In the genomic region with DNA sequence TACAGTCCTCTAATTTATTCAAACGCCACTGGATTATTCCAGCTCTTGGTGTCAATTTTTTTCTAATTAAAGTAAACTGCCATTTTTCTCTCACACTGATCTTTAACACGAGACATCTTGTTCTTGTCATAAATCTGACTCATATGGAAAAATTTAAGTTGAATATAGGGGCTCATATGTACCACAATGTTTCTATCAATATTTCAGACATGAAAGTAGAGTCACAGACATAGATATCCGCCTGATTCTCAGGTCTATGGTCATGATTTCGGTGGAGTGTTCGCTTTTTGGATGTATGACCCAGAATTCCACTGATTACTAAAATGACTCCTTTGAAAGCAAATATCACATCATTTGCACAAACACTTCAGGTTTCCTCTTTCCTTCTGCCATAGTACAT, we compare ENCODE assay signal across 20 cellular contexts.
DNase-seq lines count a peak whose midpoint lies in the region; ATAC-seq and TF ChIP-seq lines count a peak whose summit lies in the region.
"Had no signal": no experiment of that assay in that cellular context is flagged by ENCODE, and none has a peak within 500 bp of the region (broad histone marks: within the 10 kb centered on the region; RNA-seq: fewer than 3 reads in every experiment).

No MANE protein-coding gene starts in this region.

- H3K27me3 ChIP-seq in CD8-positive, alpha-beta T cell (ENCODE audit: insufficient read depth, low read length), result no peaks in the 10 kb centered on the region
- no peaks in the 10 kb centered on the region for H3K27me3 ChIP-seq in prostate gland (replicated peaks; ENCODE audit: insufficient read depth)
- H3K27me3 ChIP-seq: ovary, spleen had no signal

- CTCF ChIA-PET in CD8-positive, alpha-beta T cell (lab: Charles Lee), result no interaction called here

- H3K36me3 ChIP-seq in CD8-positive, alpha-beta T cell (ENCODE audit: insufficient read depth, low read length), result peaks cover 26% of the 10 kb centered on the region
- H3K36me3 ChIP-seq in prostate gland, result no peaks in the 10 kb centered on the region
- H3K36me3 ChIP-seq: ovary had no signal

- peaks cover 87% of the 10 kb centered on the region for H3K4me1 Mint-ChIP-seq in CD8-positive, alpha-beta T cell (ENCODE audit: low read depth)
- H3K4me1 Mint-ChIP-seq in dendritic cell treated with granulocyte-macrophage colony-stimulating factor and Interleukin-4, amounts not matched to agents 40 ng/mL and 50 ng/mL, for 4 days (ENCODE audit: low read depth), result peaks cover 51% of the 10 kb centered on the region

- WGBS in prostate gland, result 86% methylated on average over 5 of the region's 5 CpGs

- no peaks in the 10 kb centered on the region for H3K9me3 ChIP-seq in CD8-positive, alpha-beta T cell (ENCODE audit: low read length)
- H3K9me3 ChIP-seq in prostate gland, result no peaks in the 10 kb centered on the region
- H3K9me3 ChIP-seq: ovary, spleen had no signal

- peaks cover 86% of the 10 kb centered on the region for H3K36me3 Mint-ChIP-seq in CD8-positive, alpha-beta T cell
- H3K36me3 Mint-ChIP-seq in dendritic cell treated with granulocyte-macrophage colony-stimulating factor and Interleukin-4, amounts not matched to agents 40 ng/mL and 50 ng/mL, for 4 days (ENCODE audit: low read depth), result peaks cover 40% of the 10 kb centered on the region

- peak; percentile 78 to 84 for ATAC-seq in activated CD4-positive, CD25-positive, alpha-beta regulatory T cell treated with anti-CD3 and anti-CD28 coated beads, Interleukin-2, amount 50 U/mL, for 24 hours
- ATAC-seq in CD8-positive, alpha-beta T cell, result no peak
- no peak for ATAC-seq in GM21529 (IDR thresholded peaks at IDR 0.05; ENCODE audit: unreplicated experiment)
- ATAC-seq in HG03457 (IDR thresholded peaks at IDR 0.05; ENCODE audit: unreplicated experiment), result no peak
- no peak for ATAC-seq in GM19463 (IDR thresholded peaks at IDR 0.05; ENCODE audit: unreplicated experiment)

- H3K9me3 Mint-ChIP-seq in CD8-positive, alpha-beta T cell, result no peaks in the 10 kb centered on the region
- H3K9me3 Mint-ChIP-seq in dendritic cell treated with granulocyte-macrophage colony-stimulating factor and Interleukin-4, amounts not matched to agents 40 ng/mL and 50 ng/mL, for 4 days, result no peaks in the 10 kb centered on the region

- POLR2A ChIA-PET in CD8-positive, alpha-beta T cell (lab: Charles Lee), result interaction anchor here (0.5 to 0.7 kb wide), 2 partner anchors 71 to 433 kb away, joined by 3 read pairs; no protein-coding TSS in a partner anchor

- no peak overlapping the region for H3K4me3 Mint-ChIP-seq in CD8-positive, alpha-beta T cell
- H3K4me3 Mint-ChIP-seq in dendritic cell treated with granulocyte-macrophage colony-stimulating factor and Interleukin-4, amounts not matched to agents 40 ng/mL and 50 ng/mL, for 4 days, result no peak overlapping the region

- no peak for DNase-seq in activated CD4-positive, CD25-positive, alpha-beta regulatory T cell (lab: John Stamatoyannopoulos, UW)
- no peak for DNase-seq in CD8-positive, alpha-beta T cell
- DNase-seq in prostate gland (ENCODE audit: low spot score), result no peak
- DNase-seq: activated CD4-positive, alpha-beta T cell treated with anti-CD3 and anti-CD28 coated beads, Interleukin-2, amount 50 U/mL, for 1 hour; activated gamma-delta T cell; caudate nucleus; COR-L47; GDM1; HCEC 1CT; KG1; NCI-H1105; ovary; Right ventricle myocardium superior; spleen; substantia nigra had no signal

- H3K27ac ChIP-seq in CD8-positive, alpha-beta T cell (ENCODE audit: low read depth, low read length), result no peak overlapping the region
- peak overlapping the region; percentile 67 to 81 for H3K27ac ChIP-seq in prostate gland
- H3K27ac ChIP-seq: ovary had no signal

- H3K27ac Mint-ChIP-seq in CD8-positive, alpha-beta T cell, result peak overlapping the region; percentile 89
- H3K27ac Mint-ChIP-seq in dendritic cell treated with granulocyte-macrophage colony-stimulating factor and Interleukin-4, amounts not matched to agents 40 ng/mL and 50 ng/mL, for 4 days, result peak overlapping the region; percentile 65

- peaks cover 52% of the 10 kb centered on the region for H3K4me1 ChIP-seq in CD8-positive, alpha-beta T cell (ENCODE audit: insufficient read depth, low read length)
- H3K4me1 ChIP-seq in prostate gland (replicated peaks), result peaks cover 18% of the 10 kb centered on the region

- intact Hi-C loops in CD8-positive, alpha-beta T cell (cut with DNase I, micrococcal nuclease), result loop anchor here in 1 of 2 experiments (5.0 kb wide), 1 partner anchor 37 kb away; no protein-coding TSS in a partner anchor
- intact Hi-C loops in dendritic cell treated with granulocyte-macrophage colony-stimulating factor and Interleukin-4, amounts not matched to agents 40 ng/mL and 50 ng/mL, for 4 days (cut with micrococcal nuclease), result no loop called here
- intact Hi-C loops in prostate gland (cut with DNase I), result no loop called here

- TF ChIP-seq CTCF in CD8-positive, alpha-beta T cell (IDR thresholded peaks at IDR 0.05), result no peak
- TF ChIP-seq CTCF in prostate gland (IDR thresholded peaks at IDR 0.05), result no peak

- H3K4me3 ChIP-seq in CD8-positive, alpha-beta T cell (ENCODE audit: low read depth, low read length), result no peak overlapping the region
- no peak overlapping the region for H3K4me3 ChIP-seq in prostate gland
- H3K4me3 ChIP-seq: ovary, spleen had no signal

- no peaks in the 10 kb centered on the region for H3K27me3 Mint-ChIP-seq in CD8-positive, alpha-beta T cell (ENCODE audit: low read depth)
- no peaks in the 10 kb centered on the region for H3K27me3 Mint-ChIP-seq in dendritic cell treated with granulocyte-macrophage colony-stimulating factor and Interleukin-4, amounts not matched to agents 40 ng/mL and 50 ng/mL, for 4 days

- no peak for TF ChIP-seq POLR2A in prostate gland (IDR thresholded peaks at IDR 0.05)

Comparison
In these comparisons a context has a peak if more than half of its experiments do, and no peak if none do; other contexts are left out.
1. ATAC-seq: peak in activated CD4-positive, CD25-positive, alpha-beta regulatory T cell treated with anti-CD3 and anti-CD28 coated beads, Interleukin-2, amount 50 U/mL, for 24 hours (2 of 2); none in CD8-positive, alpha-beta T cell (single experiment), GM21529 (single experiment), HG03457 (single experiment) and GM19463 (single experiment).